Comparison of ENCODE assay signal across 12 cellular contexts in the genomic region with DNA sequence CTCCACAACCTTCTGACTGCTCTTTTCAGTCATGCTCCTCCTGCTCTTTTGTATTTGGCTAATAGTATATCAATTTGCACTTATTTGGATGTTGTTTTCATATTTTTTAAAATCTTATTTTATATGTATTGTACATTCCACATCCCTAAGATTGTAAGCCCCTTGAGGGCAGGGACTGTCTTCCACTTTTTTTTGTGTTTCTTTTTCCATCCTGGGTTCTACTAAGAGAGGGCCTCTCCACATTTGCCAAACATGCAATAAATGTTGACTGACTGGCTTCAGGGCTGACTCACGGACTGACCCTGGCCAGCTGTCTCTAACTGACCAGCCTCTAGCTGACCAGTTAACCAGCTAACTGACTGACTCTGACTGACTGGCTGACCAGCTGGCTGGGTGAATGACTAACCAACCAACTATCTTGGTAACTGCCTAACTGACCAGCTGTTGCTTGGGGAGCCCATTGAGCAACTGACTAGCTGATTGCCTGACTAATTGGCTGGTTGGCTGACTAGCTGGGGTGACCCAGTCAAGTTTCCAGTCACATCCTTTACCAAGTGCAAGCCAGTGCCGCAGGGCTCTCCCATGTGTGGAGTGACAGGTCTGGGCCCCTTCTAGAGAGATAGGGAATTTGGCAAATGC. TPM values are rescaled to one million over a fixed set of nuclear protein-coding genes. Genes with fewer than 3 reads are reported as not detected.
A peak's percentile ranks its signal among the peaks of the same experiment; 100 is the strongest.
DNase-seq lines count a peak whose midpoint lies in the region; TF ChIP-seq lines count a peak whose summit lies in the region.
"Had no signal": no experiment of that assay in that cellular context is flagged by ENCODE, and none has a peak within 500 bp of the region (broad histone marks: within the 10 kb centered on the region; RNA-seq: fewer than 3 reads in every experiment).

No MANE protein-coding gene starts in this region.

- H3K36me3 Mint-ChIP-seq in HFFc6 (ENCODE audit: low read depth) = peaks cover 62% of the 10 kb centered on the region

- TF ChIP-seq CTCF in HFFc6 (IDR thresholded peaks at IDR 0.05) = no peak

- H3K27ac ChIP-seq in substantia nigra (ENCODE audit: low read depth, low read length, poor library complexity, severe bottlenecking) = peak overlapping the region; percentile 70

- H3K4me3 Mint-ChIP-seq in HFFc6 = no peak overlapping the region

- DNase-seq in HFFc6 (peak; percentile 79), astrocyte of the hippocampus (ENCODE audit: low read depth, low spot score) (peak; percentile 40), kidney glomerular epithelial cell (lab: John Stamatoyannopoulos, UW) (peak; percentile 40), substantia nigra (lab: John Stamatoyannopoulos, UW) (no peak), HT-29 (ENCODE audit: low spot score) (no peak), HUDEP-2 (lab: John Stamatoyannopoulos, UW; ENCODE audit: unreplicated experiment in 76 of 76) (no peak), UCSD-AML1 (lab: John Stamatoyannopoulos, UW; ENCODE audit: unreplicated experiment) (no peak)
- DNase-seq in activated T-cell treated with anti-CD3 and anti-CD28 coated beads, Interleukin-2, amount 50 U/mL, for 48 hours = no peak
- DNase-seq: activated T-cell treated with anti-CD3 and anti-CD28 coated beads for 4 hours, cerebellar nuclear complex, NCI-H82, psoas muscle had no signal

- H3K4me1 Mint-ChIP-seq in HFFc6 (ENCODE audit: low read depth) = peaks cover 48% of the 10 kb centered on the region

- H3K9me3 Mint-ChIP-seq in HFFc6 = peaks cover 11% of the 10 kb centered on the region

- no peaks in the 10 kb centered on the region; the same call in 1 of the 2 replicates for H3K27me3 Mint-ChIP-seq in HFFc6 (ENCODE audit: insufficient read depth)

- peak overlapping the region; percentile 46; the same call in 1 of the 2 replicates for H3K27ac Mint-ChIP-seq in HFFc6

RNA-seq across cellular contexts. Expression of a gene that starts 16.1 kb away (rescaled TPM):
- total RNA-seq in HFFc6 (2021; fragmentation: NEBNext Ultra II Directional; extraction: Animal tissue kit (Norgen Biotek cat#: 25700)) = 10 to 100 TPM; 28.7 to 79.3 (median 72.4) TPM
- total RNA-seq in HT-29 (2014; rRNA removed; shearing (Covaris generic)) = 0.68 and 5.4 TPM in 2 replicates

RNA-seq across cellular contexts. Expression of a gene that starts 57.8 kb away (rescaled TPM):
- total RNA-seq in HFFc6 (2021; fragmentation: NEBNext Ultra II Directional; extraction: Animal tissue kit (Norgen Biotek cat#: 25700)) = 10 to 100 TPM; 73.4 to 87.1 (median 74.7) TPM
- 45.6 and 48.7 TPM in 2 replicates for total RNA-seq in HT-29 (2014; rRNA removed; shearing (Covaris generic))

Comparison
In these comparisons a context has a peak if more than half of its experiments do, and no peak if none do; other contexts are left out.
1. DNase-seq: peak in HFFc6 (single experiment), astrocyte of the hippocampus (single experiment) and kidney glomerular epithelial cell (single experiment); none in substantia nigra (0 of 49), HT-29 (single experiment), HUDEP-2 (0 of 76), activated T-cell treated with anti-CD3 and anti-CD28 coated beads, Interleukin-2, amount 50 U/mL, for 48 hours (0 of 2) and UCSD-AML1 (single experiment).